10 cellular contexts compared by ENCODE assay signal in the genomic region with DNA sequence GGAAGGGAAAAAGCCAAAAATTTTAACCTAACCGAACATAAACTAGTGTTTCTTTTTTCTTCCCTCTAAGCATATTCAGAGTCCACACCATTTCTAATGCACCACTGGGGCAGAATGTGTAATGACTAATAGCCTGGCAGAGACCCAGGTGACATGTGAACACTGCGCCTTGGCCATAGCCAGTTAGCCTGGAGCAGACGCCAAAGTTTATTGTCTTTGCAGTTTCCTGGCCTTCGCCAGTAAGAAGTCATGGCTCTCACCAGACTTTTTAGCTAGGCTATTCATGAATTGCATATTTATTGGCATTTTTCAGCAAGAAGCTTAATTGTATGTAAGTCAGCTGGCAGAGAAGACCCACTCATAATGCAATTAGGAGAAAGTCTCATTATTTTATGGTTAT.
A peak's percentile ranks its signal among the peaks of the same experiment; 100 is the strongest.
DNase-seq lines count a peak whose midpoint lies in the region; ATAC-seq, FAIRE-seq and TF ChIP-seq lines count a peak whose summit lies in the region.
"Had no signal": no experiment of that assay in that cellular context is flagged by ENCODE, and none has a peak within 500 bp of the region (broad histone marks: within the 10 kb centered on the region; RNA-seq: fewer than 3 reads in every experiment).

No MANE protein-coding gene starts in this region.

- no peaks in the 10 kb centered on the region for H3K9me1 ChIP-seq in IMR-90 (ENCODE audit: insufficient read depth, low read length)

- peak; percentile 85 for DNase-seq in IMR-90
- DNase-seq in caudate nucleus (lab: John Stamatoyannopoulos, UW): peak in 51 of 61 donors; percentile 0 to 82 (median 17)
- DNase-seq in kidney epithelial cell (ENCODE audit: low read depth): peak; percentile 32
- peak; percentile 69 for DNase-seq in urothelium cell line (ENCODE audit: low spot score)
- no peak for DNase-seq in NOMO-1 treated with dmso at 0.1 percent for 144 hours (lab: John Stamatoyannopoulos, UW; ENCODE audit: unreplicated experiment)
- no peak for DNase-seq in ecto neural progenitor cell (ENCODE audit: low spot score)
- no peak for DNase-seq in left lobe of liver (ENCODE audit: low spot score)
- DNase-seq: activated T-cell treated with anti-CD3 and anti-CD28 coated beads, Interleukin-2, amount 50 U/mL, for 48 hours; immature natural killer cell had no signal

- no peak overlapping the region for H3K56ac ChIP-seq in IMR-90 (ENCODE audit: extremely low read depth, insufficient read depth, low read length)

- H3K27me3 ChIP-seq in IMR-90 (ENCODE audit: control insufficient read depth, insufficient read depth, low read length): no peaks in the 10 kb centered on the region
- H3K27me3 ChIP-seq in kidney epithelial cell (ENCODE audit: control insufficient read depth, insufficient read depth, low read length): no peaks in the 10 kb centered on the region

- no peak overlapping the region for H4K91ac ChIP-seq in IMR-90 (ENCODE audit: insufficient read depth, low read depth, low read length)

- H3K27ac ChIP-seq in IMR-90 (ENCODE audit: insufficient read depth, low read length): no peak overlapping the region
- peak overlapping the region; percentile 59 for H3K27ac ChIP-seq in caudate nucleus (ENCODE audit: low read depth, low read length)
- H3K27ac ChIP-seq: HL-60 had no signal

- no peaks in the 10 kb centered on the region for H3K4me1 ChIP-seq in IMR-90 (ENCODE audit: control insufficient read depth, insufficient read depth, low read length)

- H3K4me3 ChIP-seq in IMR-90 (ENCODE audit: insufficient read depth, low read depth, low read length) (no peak overlapping the region), kidney epithelial cell (ENCODE audit: low read depth, low read length) (no peak overlapping the region)

- no peaks in the 10 kb centered on the region for H3K79me1 ChIP-seq in IMR-90 (ENCODE audit: low read depth in 1 of 2, low read length in 2 of 2)

- FAIRE-seq in urothelium cell line (lab: Jason Lieb, UNC): no peak

- no peak overlapping the region for H3K4me2 ChIP-seq in IMR-90 (ENCODE audit: low read depth, low read length)

- dilution Hi-C loops in IMR-90 (cut with HindIII; ENCODE audit: low sequenced_read_pairs, unreplicated experiment): no loop called here

- TF ChIP-seq RAD21 in IMR-90 (IDR thresholded peaks at IDR 0.05; ENCODE audit: low read length): no peak

- H2BK120ac ChIP-seq in IMR-90 (ENCODE audit: low read depth, low read length): no peak overlapping the region

- no peak overlapping the region for H2BK5ac ChIP-seq in IMR-90 (ENCODE audit: low read depth, low read length, poor library complexity, severe bottlenecking)

- CTCF ChIA-PET in IMR-90 (lab: Yijun Ruan, JAX): interaction anchor here (0.6 to 0.9 kb wide), 2 partner anchors 12 to 383 kb away, joined by 3 read pairs; no protein-coding TSS in a partner anchor

- no peak overlapping the region for H3K23ac ChIP-seq in IMR-90 (ENCODE audit: low read depth, low read length)

- 20% methylated on average over 3 of the region's 4 CpGs; no CpG with 5 or more reads in 1 of the 2 experiments for WGBS in IMR-90 (ENCODE audit: extremely low coverage in 2 of 2, insufficient read length in 1 of 2), 2 experiments

- no peak overlapping the region for H4K8ac ChIP-seq in IMR-90 (ENCODE audit: low read depth in 2 of 2, low read length in 2 of 2)

- H3K4ac ChIP-seq in IMR-90 (ENCODE audit: low read depth, low read length): no peak overlapping the region

- H3K36me3 ChIP-seq in IMR-90 (ENCODE audit: control insufficient read depth, insufficient read depth, low read length) (no peaks in the 10 kb centered on the region), kidney epithelial cell (ENCODE audit: control insufficient read depth, insufficient read depth, low read length) (no peaks in the 10 kb centered on the region)

- in situ Hi-C loops in IMR-90 (cut with MboI; ENCODE audit: low sequenced_read_pairs): no loop called here

- no peaks in the 10 kb centered on the region for H3K9me3 ChIP-seq in IMR-90 (ENCODE audit: control insufficient read depth, insufficient read depth, low read length)

- TF ChIP-seq CTCF in IMR-90 (conservative IDR thresholded peaks at IDR 0.05; ENCODE audit: low read depth, low read length) (no peak), kidney epithelial cell (IDR thresholded peaks at IDR 0.05; ENCODE audit: insufficient read depth, low read length, poor library complexity, severe bottlenecking) (no peak)

- ATAC-seq in IMR-90 (ENCODE audit: low read depth): peak; percentile 94
- no peak for ATAC-seq in left lobe of liver

- H4K20me1 ChIP-seq in IMR-90 (ENCODE audit: insufficient read depth, low read length): no peaks in the 10 kb centered on the region

- H3K18ac ChIP-seq in IMR-90 (ENCODE audit: low read depth, low read length): no peak overlapping the region

- H2AK9ac ChIP-seq in IMR-90 (replicated peaks; ENCODE audit: low read depth, low read length, poor library complexity): no peak overlapping the region

- H2BK20ac ChIP-seq in IMR-90 (ENCODE audit: low read depth, low read length): no peak overlapping the region

- no peak overlapping the region for H3K9ac ChIP-seq in IMR-90 (ENCODE audit: low read depth, low read length)

- intact Hi-C loops in IMR-90 (cut with micrococcal nuclease): no loop called here

- no peak overlapping the region for H2AFZ ChIP-seq in IMR-90 (replicated peaks; ENCODE audit: low read length, poor library complexity)

- no peak overlapping the region for H4K5ac ChIP-seq in IMR-90 (ENCODE audit: low read depth, low read length)

- no TSS peak for BruUV-seq in IMR-90 (replicated peaks; lab: Mats Ljungman, UMichigan)

- H2BK15ac ChIP-seq in IMR-90 (ENCODE audit: low read depth, low read length): no peak overlapping the region

- no peak overlapping the region for H3K14ac ChIP-seq in IMR-90 (replicated peaks; ENCODE audit: low read depth, low read length)

- POLR2A ChIA-PET in IMR-90 (lab: Charles Lee; ENCODE audit: unreplicated experiment): no interaction called here

- no peak for TF ChIP-seq POLR2A in IMR-90 (IDR thresholded peaks at IDR 0.05; ENCODE audit: low read depth, low read length)

- H2AK5ac ChIP-seq in IMR-90 (ENCODE audit: low read depth, low read length): no peak overlapping the region

TF ChIP-seq in IMR-90, 13 proteins besides CTCF, POLR2A, EP300 and RAD21:
- TF ChIP-seq MXI1 (IDR thresholded peaks at IDR 0.05; ENCODE audit: borderline replicate concordance, low read depth, low read length): no peak
- TF ChIP-seq RCOR1 (IDR thresholded peaks at IDR 0.05; ENCODE audit: insufficient replicate concordance, low read length): no peak
- TF ChIP-seq, protein P1, sequence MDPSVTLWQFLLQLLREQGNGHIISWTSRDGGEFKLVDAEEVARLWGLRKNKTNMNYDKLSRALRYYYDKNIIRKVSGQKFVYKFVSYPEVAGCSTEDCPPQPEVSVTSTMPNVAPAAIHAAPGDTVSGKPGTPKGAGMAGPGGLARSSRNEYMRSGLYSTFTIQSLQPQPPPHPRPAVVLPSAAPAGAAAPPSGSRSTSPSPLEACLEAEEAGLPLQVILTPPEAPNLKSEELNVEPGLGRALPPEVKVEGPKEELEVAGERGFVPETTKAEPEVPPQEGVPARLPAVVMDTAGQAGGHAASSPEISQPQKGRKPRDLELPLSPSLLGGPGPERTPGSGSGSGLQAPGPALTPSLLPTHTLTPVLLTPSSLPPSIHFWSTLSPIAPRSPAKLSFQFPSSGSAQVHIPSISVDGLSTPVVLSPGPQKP (IDR thresholded peaks at IDR 0.05; ENCODE audit: borderline replicate concordance, low read depth, low read length): no peak
- TF ChIP-seq FOS (IDR thresholded peaks at IDR 0.05; ENCODE audit: low read depth, low read length): 0 out of 2 replicates have a peak, but pooled peaks have one; percentile 26

Comparison
In these comparisons a context has a peak if more than half of its experiments do, and no peak if none do; other contexts are left out.
1. DNase-seq: peak in IMR-90 (single experiment), caudate nucleus (51 of 61), kidney epithelial cell (single experiment) and urothelium cell line (single experiment); none in NOMO-1 treated with dmso at 0.1 percent for 144 hours (single experiment), ecto neural progenitor cell (single experiment) and left lobe of liver (single experiment).